Comparison of ENCODE assay signal across 34 cellular contexts in genomic region chr10:19541299-19541698, GRCh38.
"Had no signal": no experiment of that assay in that cellular context is flagged by ENCODE, and none has a peak within 500 bp of the region (broad histone marks: within the 10 kb centered on the region; RNA-seq: fewer than 3 reads in every experiment).

No MANE protein-coding gene starts in this region.

- H3K4me3 ChIP-seq: MG63 had no signal

- H3K9me3 ChIP-seq: MG63 had no signal

- H3K36me3 ChIP-seq: MG63 had no signal

- H3K9ac ChIP-seq: KMS-11 had no signal

- DNase-seq: Karpas-422, Kasumi-1, MG63, MM.1S, MV-4-11, NCI-H1048, NCI-H1092, NCI-H1092 treated with DMSO at 0.1 percent for 48 hours, NCI-H1105, NCI-H1105 treated with DMSO at 0.1 percent for 48 hours, NCI-H1417, NCI-H1417 treated with DMSO at 0.1 percent for 48 hours, NCI-H1436, NCI-H1436 treated with DMSO at 0.1 percent for 48 hours, NCI-H146, NCI-H1694, NCI-H1694 treated with DMSO at 0.1 percent for 48 hours, NCI-H187, NCI-H187 treated with DMSO at 0.1 percent for 48 hours, NCI-H1930, NCI-H2029, NCI-H2029 treated with DMSO at 0.1 percent for 48 hours, NCI-H2081, NCI-H2081 treated with DMSO at 0.1 percent for 48 hours, NCI-H2107, NCI-H2171, NCI-H2171 treated with DMSO at 0.1 percent for 48 hours, NCI-H2227 treated with DMSO at 0.1 percent for 48 hours, NCI-H226, NCI-H345, NCI-H446, NCI-H446 treated with DMSO at 0.1 percent for 48 hours, NCI-H510A had no signal

- H3K27me3 ChIP-seq: MG63 had no signal

- H3K4me2 ChIP-seq: KMS-11 had no signal

- H3K27ac ChIP-seq: KMS-11 had no signal
